Comparison of ENCODE assay signal across 15 cellular contexts in the genomic region with DNA sequence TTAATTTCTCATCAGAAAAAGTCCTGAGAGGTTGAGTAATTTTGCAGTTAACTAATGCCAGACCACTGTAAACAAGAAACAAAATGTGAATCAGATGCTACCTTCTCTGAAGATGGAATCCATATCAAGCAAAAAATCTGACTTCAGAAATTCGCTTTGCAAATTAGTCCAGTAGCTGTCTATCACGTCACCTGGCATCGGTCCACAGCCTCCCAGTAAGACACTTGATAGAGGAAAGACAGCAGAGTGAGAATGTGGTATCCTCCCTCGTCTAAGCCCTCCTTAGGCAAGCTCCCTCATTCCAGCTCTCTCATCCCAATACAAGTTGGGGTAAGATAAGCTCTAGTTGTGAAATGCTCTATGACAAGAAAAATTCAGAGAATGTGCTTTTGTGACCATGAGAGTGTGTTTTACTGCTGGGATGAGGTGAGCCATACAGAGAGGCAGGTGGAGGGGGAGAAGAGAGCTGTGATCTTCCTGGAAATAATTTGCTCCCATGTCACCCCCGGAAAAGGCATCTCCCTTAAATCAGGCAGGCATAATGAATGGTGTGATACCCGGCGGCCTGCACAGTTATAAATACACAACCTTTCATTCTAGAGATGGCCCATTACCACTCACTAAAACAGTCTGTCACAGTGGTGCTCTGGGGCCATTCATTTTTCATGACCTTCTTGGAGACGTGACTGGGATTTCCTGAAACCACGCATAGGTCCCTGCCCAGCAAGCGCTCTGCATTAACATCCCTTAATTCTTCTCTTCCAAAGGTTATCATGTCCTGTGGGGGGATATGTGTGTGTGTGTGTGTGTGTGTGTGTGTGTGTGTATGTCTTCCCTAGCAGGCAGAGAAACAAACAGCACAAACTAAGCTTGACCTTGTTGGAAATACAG.
DNase-seq lines count a peak whose midpoint lies in the region; ATAC-seq, FAIRE-seq and TF ChIP-seq lines count a peak whose summit lies in the region.
"Had no signal": no experiment of that assay in that cellular context is flagged by ENCODE, and none has a peak within 500 bp of the region (broad histone marks: within the 10 kb centered on the region; RNA-seq: fewer than 3 reads in every experiment).

No MANE protein-coding gene starts in this region.

- peaks cover 38 to 95% (median 71%) of the 10 kb centered on the region in 10 experiments for H3K4me1 ChIP-seq in BLaER1 treated with 17β-estradiol and CSF1 and Interleukin-3, amounts not matched to agents 10 nM and 100 nM
- peaks cover 21% of the 10 kb centered on the region for H3K4me1 ChIP-seq in endothelial cell of umbilical vein (ENCODE audit: control insufficient read depth, extremely low read depth, insufficient read depth, low read length)

- TF ChIP-seq CTCF in endothelial cell of umbilical vein (IDR thresholded peaks at IDR 0.05; ENCODE audit: extremely low read depth in 1 of 2, insufficient read depth in 1 of 2, low read depth in 1 of 2, low read length in 2 of 2) (no peak), nephron progenitor cell (IDR thresholded peaks at IDR 0.05) (no peak), coronary artery (IDR thresholded peaks at IDR 0.05) (no peak)

- CTCF ChIA-PET in endothelial cell of umbilical vein (lab: Charles Lee): interaction anchor here (1.3 to 2.4 kb wide), 3 partner anchors 218 to 737 kb away, joined by 3 to 6 read pairs (median 4); a partner anchor contains a TSS

- no peak overlapping the region for H2AFZ ChIP-seq in endothelial cell of umbilical vein (ENCODE audit: low read depth, low read length)

- peaks cover 73% of the 10 kb centered on the region for H3K4me1 Mint-ChIP-seq in nephron progenitor cell

- peaks cover 0 to 25% (median 12%) of the 10 kb centered on the region in 11 experiments; a peak in 10 of 22 replicates for H3K9me3 ChIP-seq in BLaER1 treated with 17β-estradiol and CSF1 and Interleukin-3, amounts not matched to agents 10 nM and 100 nM (replicated peaks in 1 of 11)
- H3K9me3 ChIP-seq in endothelial cell of umbilical vein (replicated peaks; ENCODE audit: control insufficient read depth, insufficient read depth, low read length): no peaks in the 10 kb centered on the region
- H3K9me3 ChIP-seq: tibial nerve had no signal

- peak overlapping the region in 8 of 11 experiments; percentile 53 to 75 (median 64); a peak in 15 of 22 replicates for H3K27ac ChIP-seq in BLaER1 treated with 17β-estradiol and CSF1 and Interleukin-3, amounts not matched to agents 10 nM and 100 nM
- H3K27ac ChIP-seq in endothelial cell of umbilical vein (ENCODE audit: insufficient read depth, low read depth, low read length) (no peak overlapping the region), coronary artery (peak overlapping the region in 1 of 2 donors; percentile 21)
- H3K27ac ChIP-seq: dorsolateral prefrontal cortex, tibial nerve had no signal

- H3K9ac ChIP-seq in BLaER1 treated with 17β-estradiol and CSF1 and Interleukin-3, amounts not matched to agents 10 nM and 100 nM: peak overlapping the region in 6 of 11 experiments; percentile 24 to 59 (median 40); a peak in 10 of 22 replicates
- H3K9ac ChIP-seq in endothelial cell of umbilical vein (replicated peaks; ENCODE audit: extremely low read depth, insufficient read depth, low read length): no peak overlapping the region

- TF ChIP-seq POLR2A in endothelial cell of umbilical vein (IDR thresholded peaks at IDR 0.05; ENCODE audit: low read depth, low read length): no peak

- H3K4me3 ChIP-seq in BLaER1 treated with 17β-estradiol and CSF1 and Interleukin-3, amounts not matched to agents 10 nM and 100 nM: peak overlapping the region in 2 of 10 experiments; percentile 34; a peak in 3 of 20 replicates
- H3K4me3 ChIP-seq in endothelial cell of umbilical vein (replicated peaks in 1 of 3; ENCODE audit: insufficient read depth in 1 of 3, low read depth in 1 of 3, low read length in 3 of 3) (no peak overlapping the region), coronary artery (no peak overlapping the region)
- H3K4me3 ChIP-seq: dorsolateral prefrontal cortex, tibial nerve had no signal

- POLR2A ChIA-PET in endothelial cell of umbilical vein (lab: Charles Lee): no interaction called here

- no peaks in the 10 kb centered on the region for H3K27me3 Mint-ChIP-seq in nephron progenitor cell (ENCODE audit: low read depth, poor library complexity)

- no peak for ATAC-seq in GM21447 (IDR thresholded peaks at IDR 0.05; ENCODE audit: unreplicated experiment)
- ATAC-seq: left colon had no signal

- H3K27ac Mint-ChIP-seq in nephron progenitor cell: peak overlapping the region; percentile 97

- H3K36me3 Mint-ChIP-seq in nephron progenitor cell (ENCODE audit: low read depth): peaks cover 18% of the 10 kb centered on the region

- peak overlapping the region; percentile 62 for H3K4me3 Mint-ChIP-seq in nephron progenitor cell

- H4K20me1 ChIP-seq in BLaER1 treated with 17β-estradiol and CSF1 and Interleukin-3, amounts not matched to agents 10 nM and 100 nM: no peaks in the 10 kb centered on the region
- no peaks in the 10 kb centered on the region for H4K20me1 ChIP-seq in endothelial cell of umbilical vein (replicated peaks; ENCODE audit: control insufficient read depth, extremely low read depth, insufficient read depth, low read length)

- no TSS peak for BruUV-seq in endothelial cell of umbilical vein (replicated peaks; lab: Mats Ljungman, UMichigan)

- H3K27me3 ChIP-seq in BLaER1 treated with 17β-estradiol and CSF1 and Interleukin-3, amounts not matched to agents 10 nM and 100 nM: peaks cover 0 to 8% (median 0%) of the 10 kb centered on the region in 11 experiments; a peak in 1 of 22 replicates
- H3K27me3 ChIP-seq in endothelial cell of umbilical vein (ENCODE audit: control insufficient read depth in 2 of 2, insufficient read depth in 2 of 2, low read length in 2 of 2): no peaks in the 10 kb centered on the region
- H3K27me3 ChIP-seq: dorsolateral prefrontal cortex, tibial nerve had no signal

- H3K4me2 ChIP-seq in BLaER1 treated with 17β-estradiol and CSF1 and Interleukin-3, amounts not matched to agents 10 nM and 100 nM: peak overlapping the region; percentile 53 to 88 (median 72)
- no peak overlapping the region for H3K4me2 ChIP-seq in endothelial cell of umbilical vein (ENCODE audit: insufficient read depth, low read length)

- dilution Hi-C loops in endothelial cell of umbilical vein (cut with MboI; ENCODE audit: extremely low pct_ligation_motif_present, low sequenced_read_pairs): no loop called here

- H3K36me3 ChIP-seq in BLaER1 treated with 17β-estradiol and CSF1 and Interleukin-3, amounts not matched to agents 10 nM and 100 nM: peaks cover 0 to 10% (median 0%) of the 10 kb centered on the region in 11 experiments; a peak in 3 of 22 replicates
- no peaks in the 10 kb centered on the region for H3K36me3 ChIP-seq in endothelial cell of umbilical vein (ENCODE audit: control insufficient read depth in 2 of 2, extremely low read depth in 1 of 2, insufficient read depth in 2 of 2, low read length in 2 of 2)
- H3K36me3 ChIP-seq: tibial nerve had no signal

- H3K9me1 ChIP-seq in endothelial cell of umbilical vein (replicated peaks; ENCODE audit: control insufficient read depth, extremely low read depth, insufficient read depth, low read length): no peaks in the 10 kb centered on the region

- H3K9me3 Mint-ChIP-seq in nephron progenitor cell: peaks cover 6% of the 10 kb centered on the region

- intact Hi-C loops in endothelial cell of umbilical vein (cut with micrococcal nuclease): loop anchor here (5.0 kb wide), 1 partner anchor 117 kb away; no protein-coding TSS in a partner anchor

- DNase-seq in NCI-H2227 (lab: John Stamatoyannopoulos, UW; ENCODE audit: unreplicated experiment) (peak; percentile 34), endothelial cell of umbilical vein (ENCODE audit: low read depth, low spot score) (peak; percentile 12), nephron progenitor cell (peak; percentile 33), coronary artery (ENCODE audit: low spot score) (no peak), GM19240 (ENCODE audit: insufficient read length, low spot score) (no peak), NCI-H1105 treated with DMSO at 0.1 percent for 48 hours (lab: John Stamatoyannopoulos, UW) (no peak)
- DNase-seq: activated CD8-positive, alpha-beta memory T cell treated with anti-CD3 and anti-CD28 coated beads, Interleukin-2, amount 50 U/mL, for 4 hours; left colon; NCI-H1105; SIG-M5 had no signal

- no peak for FAIRE-seq in endothelial cell of umbilical vein (lab: Jason Lieb, UNC)
- FAIRE-seq: G401.6 had no signal

- no peaks in the 10 kb centered on the region for H3K79me2 ChIP-seq in endothelial cell of umbilical vein (ENCODE audit: control insufficient read depth, insufficient read depth, low read length)

TF ChIP-seq in endothelial cell of umbilical vein, 7 proteins besides CTCF, POLR2A, EP300 and RAD21:
- TF ChIP-seq GATA2 (IDR thresholded peaks at IDR 0.05; ENCODE audit: insufficient read depth, insufficient read length, low read depth, low read length) (no peak), POLR2AphosphoS5 (IDR thresholded peaks at IDR 0.05; ENCODE audit: insufficient read depth, low read depth, low read length) (no peak), JUN (IDR thresholded peaks at IDR 0.05; ENCODE audit: borderline replicate concordance, insufficient read depth, insufficient read length, low read depth) (no peak), FOS (IDR thresholded peaks at IDR 0.05; ENCODE audit: borderline replicate concordance, insufficient read depth, low read length) (no peak), MYC (IDR thresholded peaks at IDR 0.05; ENCODE audit: low read depth, low read length) (no peak), EZH2 (IDR thresholded peaks at IDR 0.05; ENCODE audit: borderline replicate concordance, low read depth, low read length, severe bottlenecking) (no peak)
- TF ChIP-seq, protein P1, sequence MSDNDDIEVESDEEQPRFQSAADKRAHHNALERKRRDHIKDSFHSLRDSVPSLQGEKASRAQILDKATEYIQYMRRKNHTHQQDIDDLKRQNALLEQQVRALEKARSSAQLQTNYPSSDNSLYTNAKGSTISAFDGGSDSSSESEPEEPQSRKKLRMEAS (IDR thresholded peaks at IDR 0.05; ENCODE audit: insufficient read depth, insufficient read length): no peak

Comparison
In these comparisons a context has a peak if more than half of its experiments do, and no peak if none do; other contexts are left out.
1. DNase-seq: peak in NCI-H2227 (single experiment), endothelial cell of umbilical vein (single experiment) and nephron progenitor cell (single experiment); none in coronary artery (single experiment), GM19240 (single experiment) and NCI-H1105 treated with DMSO at 0.1 percent for 48 hours (single experiment).